ENCODE assay signal across 31 cellular contexts in the genomic region with DNA sequence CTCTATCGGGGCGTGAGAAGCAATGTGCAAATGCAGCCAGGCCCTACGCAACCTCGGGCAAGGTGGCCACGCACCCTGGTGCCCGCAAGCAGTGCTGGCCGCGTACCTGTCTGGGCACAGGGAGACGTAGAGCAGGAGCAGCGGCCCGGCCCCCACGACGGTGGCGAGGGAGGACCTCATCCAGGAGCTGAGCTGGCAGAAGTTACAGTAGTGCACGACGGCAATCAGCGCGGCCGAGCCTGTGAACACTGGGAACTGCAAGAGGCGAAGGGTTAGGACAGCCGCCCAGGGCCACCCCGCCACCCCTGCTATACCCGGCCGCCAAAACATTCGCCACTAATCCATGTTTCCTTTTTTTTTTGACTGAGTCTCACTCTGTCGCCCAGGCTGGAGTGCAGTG.
"Had no signal": no experiment of that assay in that cellular context is flagged by ENCODE, and none has a peak within 500 bp of the region (broad histone marks: within the 10 kb centered on the region; RNA-seq: fewer than 3 reads in every experiment).

No MANE protein-coding gene starts in this region.

- H3K79me2 ChIP-seq: parathyroid adenoma had no signal

- H3K4me1 ChIP-seq: parathyroid adenoma, psoas muscle, right lobe of liver, spleen, upper lobe of right lung, uterus had no signal

- H3K9me3 ChIP-seq: ovary, psoas muscle, right lobe of liver, sigmoid colon, spleen, suprapubic skin, testis, tibial artery, transverse colon, upper lobe of right lung, uterus had no signal

- H3K4me1 Mint-ChIP-seq: naive thymus-derived CD8-positive, alpha-beta T cell; neural crest cell; stimulated activated memory B cell treated with anti-CD40 and anti-IgM and Interleukin-4, amounts not matched to agents 10 μg/mL and 1 μg/mL and 100 μg/mL, for 72 hours; stimulated activated naive CD8-positive, alpha-beta T cell treated with anti-CD3 and anti-CD28 coated beads, Interleukin-15, amount 100 ng/mL, for 72 hours had no signal

- DNase-seq: naive thymus-derived CD8-positive, alpha-beta T cell; nephron progenitor cell; occipital lobe; ovary; right cardiac atrium; right lobe of liver; sigmoid colon; small intestine; spleen; stimulated activated CD4-positive, alpha-beta T cell treated with anti-CD3 and anti-CD28 coated beads, Interleukin-12 subunit alpha, Interleukin-12 subunit beta, amount 100 ng/mL, for 4 hours; stimulated activated CD4-positive, alpha-beta T cell treated with anti-CD3 and anti-CD28 coated beads, Interleukin-1b, Interleukin-23, amount 100 ng/mL, for 48 hours; stimulated activated CD4-positive, alpha-beta T cell treated with anti-CD3 and anti-CD28 coated beads, Interleukin-4, amount 100 ng/mL, for 1 hour; stimulated activated CD4-positive, alpha-beta T cell treated with anti-CD3 and anti-CD28 coated beads, Interleukin-4, amount 100 ng/mL, for 4 hours; stimulated activated CD8-positive, alpha-beta memory T cell treated with anti-CD3 and anti-CD28 coated beads, Interleukin-4, amount 100 ng/mL, for 48 hours; stimulated activated naive CD4-positive, alpha-beta T cell; stimulated activated naive CD8-positive, alpha-beta T cell treated with anti-CD3 and anti-CD28 coated beads, Interleukin-15, amount 100 ng/mL, for 72 hours; stimulated activated naive CD8-positive, alpha-beta T cell treated with anti-CD3 and anti-CD28 coated beads, Interleukin-15, Interleukin-2, amounts not matched to agents 100 U/mL and 50 U/mL, for 24 hours; substantia nigra; testis; tibial artery; transverse colon; upper lobe of right lung; uterus had no signal

- H3K4me3 Mint-ChIP-seq: naive thymus-derived CD8-positive, alpha-beta T cell; natural killer cell treated with Interleukin-12 subunit alpha and Interleukin-12 subunit beta and Interleukin-15 and Interleukin-18, amount 100 ng/mL, for 72 hours; nephron progenitor cell; neural crest cell; stimulated activated memory B cell treated with anti-CD40 and anti-IgM and Interleukin-4, amounts not matched to agents 10 μg/mL and 1 μg/mL and 100 μg/mL, for 72 hours; stimulated activated naive CD8-positive, alpha-beta T cell treated with anti-CD3 and anti-CD28 coated beads, Interleukin-15, amount 100 ng/mL, for 72 hours; type B pancreatic cell had no signal

- H3K36me3 ChIP-seq: ovary, uterus had no signal

- H3K9ac ChIP-seq: parathyroid adenoma had no signal

- H3K27me3 ChIP-seq: ovary, right lobe of liver, sigmoid colon, spleen, suprapubic skin, testis, tibial artery, transverse colon, upper lobe of right lung, uterus had no signal

- ATAC-seq: naive thymus-derived CD8-positive, alpha-beta T cell; natural killer cell treated with Interleukin-12 subunit alpha and Interleukin-12 subunit beta and Interleukin-15 and Interleukin-18, amount 100 ng/mL, for 72 hours; psoas muscle; right cardiac atrium; stimulated activated memory B cell treated with anti-CD40 and anti-IgM and Interleukin-4, amounts not matched to agents 10 μg/mL and 1 μg/mL and 100 μg/mL, for 72 hours; stimulated activated naive CD8-positive, alpha-beta T cell treated with anti-CD3 and anti-CD28 coated beads, Interleukin-15, amount 100 ng/mL, for 72 hours; stimulated activated naive CD8-positive, alpha-beta T cell treated with anti-CD3 and anti-CD28 coated beads, Interleukin-15, Interleukin-2, amounts not matched to agents 100 U/mL and 50 U/mL, for 24 hours; upper lobe of right lung had no signal

- H3K4me3 ChIP-seq: ovary, psoas muscle, right lobe of liver, sigmoid colon, spleen, suprapubic skin, testis, tibial artery, transverse colon, upper lobe of right lung, uterus had no signal

- H3K27ac Mint-ChIP-seq: natural killer cell treated with Interleukin-12 subunit alpha and Interleukin-12 subunit beta and Interleukin-15 and Interleukin-18, amount 100 ng/mL, for 72 hours; nephron progenitor cell; progenitor cell of endocrine pancreas; stimulated activated memory B cell treated with anti-CD40 and anti-IgM and Interleukin-4, amounts not matched to agents 10 μg/mL and 1 μg/mL and 100 μg/mL, for 72 hours; stimulated activated naive CD8-positive, alpha-beta T cell treated with anti-CD3 and anti-CD28 coated beads, Interleukin-15, amount 100 ng/mL, for 72 hours; type B pancreatic cell had no signal

- FAIRE-seq: small intestine had no signal

- H3K27me3 Mint-ChIP-seq: naive thymus-derived CD8-positive, alpha-beta T cell; natural killer cell treated with Interleukin-12 subunit alpha and Interleukin-12 subunit beta and Interleukin-15 and Interleukin-18, amount 100 ng/mL, for 72 hours; progenitor cell of endocrine pancreas; stimulated activated naive CD8-positive, alpha-beta T cell treated with anti-CD3 and anti-CD28 coated beads, Interleukin-15, amount 100 ng/mL, for 72 hours; type B pancreatic cell had no signal

- H3K27ac ChIP-seq: ovary, parathyroid adenoma, psoas muscle, right lobe of liver, sigmoid colon, spleen, suprapubic skin, testis, tibial artery, transverse colon, upper lobe of right lung, uterus had no signal

- H2AFZ ChIP-seq: parathyroid adenoma had no signal
